27 cellular contexts compared by ENCODE assay signal in the genomic region with DNA sequence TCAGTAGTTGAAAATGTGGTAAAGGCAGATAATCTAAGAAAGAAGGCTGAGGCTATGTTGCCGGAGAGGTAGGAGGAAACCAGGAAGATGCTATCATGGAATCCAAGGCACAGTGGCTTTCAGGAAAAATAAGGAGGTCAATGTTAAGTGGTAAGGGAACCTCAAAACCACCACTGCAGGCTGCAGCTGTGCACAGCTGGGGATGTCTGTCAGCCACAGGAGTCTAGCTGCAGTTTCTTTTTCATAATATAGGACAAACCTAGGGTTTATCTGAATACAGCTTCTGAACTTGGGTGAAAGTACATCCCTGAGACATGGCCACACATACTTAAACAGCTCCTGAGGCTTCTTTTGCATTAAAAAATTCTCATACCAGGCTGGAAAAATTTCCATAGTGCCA.
"Had no signal": no experiment of that assay in that cellular context is flagged by ENCODE, and none has a peak within 500 bp of the region (broad histone marks: within the 10 kb centered on the region; RNA-seq: fewer than 3 reads in every experiment).

No MANE protein-coding gene starts in this region.

- H3K27me3 Mint-ChIP-seq: stimulated activated memory B cell treated with anti-CD40 and anti-IgM and Interleukin-4, amounts not matched to agents 10 μg/mL and 1 μg/mL and 100 μg/mL, for 72 hours; stimulated activated naive CD8-positive, alpha-beta T cell treated with anti-CD3 and anti-CD28 coated beads, Interleukin-15, amount 100 ng/mL, for 72 hours; stimulated activated naive CD8-positive, alpha-beta T cell treated with anti-CD3 and anti-CD28 coated beads, Interleukin-15, Interleukin-2, amounts not matched to agents 100 ng/mL and 50 ng/mL, for 24 hours; type B pancreatic cell had no signal

- H3K4me3 Mint-ChIP-seq: stimulated activated effector memory CD8-positive, alpha-beta T cell treated with anti-CD3 and anti-CD28 coated beads, Interleukin-12 subunit alpha, Interleukin-12 subunit beta, amount 100 ng/mL, for 72 hours; stimulated activated memory B cell treated with anti-CD40 and anti-IgM and Interleukin-4, amounts not matched to agents 10 μg/mL and 1 μg/mL and 100 μg/mL, for 72 hours; stimulated activated naive CD8-positive, alpha-beta T cell treated with anti-CD3 and anti-CD28 coated beads, Interleukin-15, amount 100 ng/mL, for 72 hours; stimulated activated naive CD8-positive, alpha-beta T cell treated with anti-CD3 and anti-CD28 coated beads, Interleukin-15, Interleukin-2, amounts not matched to agents 100 ng/mL and 50 ng/mL, for 24 hours; type B pancreatic cell had no signal

- H3K4me3 ChIP-seq: stomach, suprapubic skin, testis, thoracic aorta, thyroid gland, tibial artery, tibial nerve, transverse colon, upper lobe of left lung, upper lobe of right lung, uterus, vagina had no signal

- H3K27ac Mint-ChIP-seq: stimulated activated effector memory CD8-positive, alpha-beta T cell treated with anti-CD3 and anti-CD28 coated beads, Interleukin-12 subunit alpha, Interleukin-12 subunit beta, amount 100 ng/mL, for 72 hours; stimulated activated memory B cell treated with anti-CD40 and anti-IgM and Interleukin-4, amounts not matched to agents 10 μg/mL and 1 μg/mL and 100 μg/mL, for 72 hours; stimulated activated naive CD8-positive, alpha-beta T cell treated with anti-CD3 and anti-CD28 coated beads, Interleukin-15, amount 100 ng/mL, for 72 hours; stimulated activated naive CD8-positive, alpha-beta T cell treated with anti-CD3 and anti-CD28 coated beads, Interleukin-15, Interleukin-2, amounts not matched to agents 100 ng/mL and 50 ng/mL, for 24 hours had no signal

- H3K9me3 Mint-ChIP-seq: stimulated activated memory B cell treated with anti-CD40 and anti-IgM and Interleukin-4, amounts not matched to agents 10 μg/mL and 1 μg/mL and 100 μg/mL, for 72 hours; stimulated activated naive CD8-positive, alpha-beta T cell treated with anti-CD3 and anti-CD28 coated beads, Interleukin-15, amount 100 ng/mL, for 72 hours; stimulated activated naive CD8-positive, alpha-beta T cell treated with anti-CD3 and anti-CD28 coated beads, Interleukin-15, Interleukin-2, amounts not matched to agents 100 ng/mL and 50 ng/mL, for 24 hours had no signal

- H3K27me3 ChIP-seq: stomach, suprapubic skin, testis, thyroid gland, tibial artery, tibial nerve, transverse colon, upper lobe of left lung, uterus, vagina had no signal

- DNase-seq: stimulated activated CD4-positive, alpha-beta T cell treated with anti-CD3 and anti-CD28 coated beads, Interleukin-2, amount 100 ng/mL, for 48 hours; stimulated activated CD4-positive, alpha-beta T cell treated with anti-CD3 and anti-CD28 coated beads, Interleukin-4, amount 100 ng/mL, for 1 hour; stimulated activated CD4-positive, alpha-beta T cell treated with anti-CD3 and anti-CD28 coated beads, Interleukin-4, amount 100 ng/mL, for 24 hours; stimulated activated CD4-positive, alpha-beta T cell treated with anti-CD3 and anti-CD28 coated beads, Interleukin-4, amount 100 ng/mL, for 4 hours; stimulated activated CD8-positive, alpha-beta memory T cell treated with anti-CD3 and anti-CD28 coated beads, Interleukin-4, amount 100 ng/mL, for 48 hours; stimulated activated naive CD4-positive, alpha-beta T cell; stimulated activated naive CD4-positive, alpha-beta T cell treated with Interleukin-2 at 50 U/mL for 16 hours; stimulated activated naive CD8-positive, alpha-beta T cell treated with anti-CD3 and anti-CD28 coated beads, Interleukin-15, amount 100 ng/mL, for 72 hours; stimulated activated naive CD8-positive, alpha-beta T cell treated with anti-CD3 and anti-CD28 coated beads, Interleukin-15, Interleukin-2, amounts not matched to agents 100 U/mL and 50 U/mL, for 24 hours; stomach; substantia nigra; testis; thyroid gland; tibial artery; transverse colon; trophoblast cell; upper lobe of left lung; upper lobe of right lung; uterus had no signal

- H3K36me3 ChIP-seq: stomach, suprapubic skin, thoracic aorta, thyroid gland, tibial artery, tibial nerve, transverse colon, upper lobe of left lung, upper lobe of right lung, uterus, vagina had no signal

- H3K4me1 ChIP-seq: stomach, suprapubic skin, testis, thyroid gland, tibial artery, tibial nerve, transverse colon, upper lobe of left lung, upper lobe of right lung, uterus, vagina had no signal

- H3K4me1 Mint-ChIP-seq: stimulated activated effector memory CD8-positive, alpha-beta T cell treated with anti-CD3 and anti-CD28 coated beads, Interleukin-12 subunit alpha, Interleukin-12 subunit beta, amount 100 ng/mL, for 72 hours; stimulated activated memory B cell treated with anti-CD40 and anti-IgM and Interleukin-4, amounts not matched to agents 10 μg/mL and 1 μg/mL and 100 μg/mL, for 72 hours; stimulated activated naive CD8-positive, alpha-beta T cell treated with anti-CD3 and anti-CD28 coated beads, Interleukin-15, amount 100 ng/mL, for 72 hours had no signal

- H3K9me3 ChIP-seq: stomach, suprapubic skin, testis, thoracic aorta, thyroid gland, tibial artery, transverse colon, upper lobe of left lung, upper lobe of right lung, uterus, vagina had no signal

- ATAC-seq: stimulated activated effector memory CD8-positive, alpha-beta T cell treated with anti-CD3 and anti-CD28 coated beads, Interleukin-12 subunit alpha, Interleukin-12 subunit beta, amount 100 ng/mL, for 72 hours; stimulated activated memory B cell treated with anti-CD40 and anti-IgM and Interleukin-4, amounts not matched to agents 10 μg/mL and 1 μg/mL and 100 μg/mL, for 72 hours; stimulated activated naive CD8-positive, alpha-beta T cell treated with anti-CD3 and anti-CD28 coated beads, Interleukin-15, amount 100 ng/mL, for 72 hours; stimulated activated naive CD8-positive, alpha-beta T cell treated with anti-CD3 and anti-CD28 coated beads, Interleukin-15, Interleukin-2, amounts not matched to agents 100 U/mL and 50 U/mL, for 24 hours had no signal

- H3K36me3 Mint-ChIP-seq: stimulated activated effector memory CD8-positive, alpha-beta T cell treated with anti-CD3 and anti-CD28 coated beads, Interleukin-12 subunit alpha, Interleukin-12 subunit beta, amount 100 ng/mL, for 72 hours; stimulated activated memory B cell treated with anti-CD40 and anti-IgM and Interleukin-4, amounts not matched to agents 10 μg/mL and 1 μg/mL and 100 μg/mL, for 72 hours; type B pancreatic cell had no signal

- H3K27ac ChIP-seq: stomach, suprapubic skin, testis, thoracic aorta, thyroid gland, tibial artery, tibial nerve, transverse colon, upper lobe of left lung, upper lobe of right lung, uterus, vagina had no signal
